8 cellular contexts compared by ENCODE assay signal in genomic region chr7:148982596-148983219, GRCh38. TPM values are rescaled to one million over a fixed set of nuclear protein-coding genes. Genes with fewer than 3 reads are reported as not detected.
A peak's percentile ranks its signal among the peaks of the same experiment; 100 is the strongest.
DNase-seq lines count a peak whose midpoint lies in the region; TF ChIP-seq lines count a peak whose summit lies in the region.

No MANE protein-coding gene starts in this region.

- TF ChIP-seq CTCF in MM.1S (IDR thresholded peaks at IDR 0.05; ENCODE audit: low read length), result no peak

- peak overlapping the region; percentile 67 for H3K4me2 ChIP-seq in MM.1S (ENCODE audit: low read depth, low read length)

- H3K27ac ChIP-seq in MM.1S (ENCODE audit: low read length) (no peak overlapping the region), angular gyrus (ENCODE audit: low read depth, low read length) (peak overlapping the region; percentile 73)

- H3K79me2 ChIP-seq in MM.1S (ENCODE audit: low read length), result no peaks in the 10 kb centered on the region

- peak overlapping the region; percentile 83 for H2AFZ ChIP-seq in MM.1S (ENCODE audit: low read length)

- peaks cover 31% of the 10 kb centered on the region for H3F3A ChIP-seq in MM.1S (ENCODE audit: insufficient read depth, low read length)

- peaks cover 4% of the 10 kb centered on the region; the same call in 1 of the 2 replicates for H3K4me1 ChIP-seq in MM.1S (ENCODE audit: low read length)

- H3K36me3 ChIP-seq in MM.1S (replicated peaks; ENCODE audit: insufficient read depth, low read length), result no peaks in the 10 kb centered on the region

- peak; percentile 47 for DNase-seq in ELR (ENCODE audit: low read depth)
- DNase-seq in MM.1S, result peak; percentile 43
- DNase-seq in kidney tubule cell (ENCODE audit: low spot score), result peak; percentile 34
- peak; percentile 65 for DNase-seq in superior temporal gyrus (ENCODE audit: extremely low spot score)
- DNase-seq in AG20443 (ENCODE audit: low spot score), result no peak
- no peak for DNase-seq in mesenteric fat pad (ENCODE audit: low spot score)
- no peak for DNase-seq in effector CD4-positive, alpha-beta T cell

- H3K9me2 ChIP-seq in MM.1S (replicated peaks; ENCODE audit: insufficient read depth, low read length), result no peaks in the 10 kb centered on the region

- no peaks in the 10 kb centered on the region for H3K9me3 ChIP-seq in MM.1S (replicated peaks; ENCODE audit: insufficient read depth, low read length)

- peak overlapping the region; percentile 84 for H3K4me3 ChIP-seq in MM.1S (ENCODE audit: low read length)

- H3K9ac ChIP-seq in MM.1S (ENCODE audit: low read length), result peak overlapping the region; percentile 7; the same call in 1 of the 2 replicates

- no peaks in the 10 kb centered on the region for H4K20me1 ChIP-seq in MM.1S (ENCODE audit: insufficient read depth, low read length)

- peaks cover 8% of the 10 kb centered on the region; the same call in 1 of the 2 replicates for H3K27me3 ChIP-seq in MM.1S (replicated peaks; ENCODE audit: insufficient read depth, low read length)

RNA-seq across cellular contexts. Expression of gene PDIA4, which starts 45.6 kb away (rescaled TPM):
- total RNA-seq in mesenteric fat pad, result 101 TPM

Comparison
In these comparisons a context has a peak if more than half of its experiments do, and no peak if none do; other contexts are left out.
1. DNase-seq: peak in ELR (single experiment), MM.1S (single experiment), kidney tubule cell (single experiment) and superior temporal gyrus (single experiment); none in AG20443 (single experiment), mesenteric fat pad (single experiment) and effector CD4-positive, alpha-beta T cell (single experiment).